10 cellular contexts compared by ENCODE assay signal in genomic region chr2:162242586-162243304, GRCh38. TPM values are rescaled to one million over a fixed set of nuclear protein-coding genes. Genes with fewer than 3 reads are reported as not detected.
A peak's percentile ranks its signal among the peaks of the same experiment; 100 is the strongest.
DNase-seq lines count a peak whose midpoint lies in the region; ATAC-seq, FAIRE-seq and TF ChIP-seq lines count a peak whose summit lies in the region.
"Had no signal": no experiment of that assay in that cellular context is flagged by ENCODE, and none has a peak within 500 bp of the region (broad histone marks: within the 10 kb centered on the region; RNA-seq: fewer than 3 reads in every experiment).

No MANE protein-coding gene starts in this region.

- H3K4me3 ChIP-seq in bronchial epithelial cell (ENCODE audit: low read depth, low read length) (no peak overlapping the region), urinary bladder (ENCODE audit: low read depth, low read length) (peak overlapping the region; percentile 7)
- H3K4me3 ChIP-seq: GM23338 had no signal

- POLR2A ChIA-PET in activated CD4-positive, alpha-beta memory T cell treated with anti-CD3 and anti-CD28 coated beads for 36 hours (lab: Charles Lee): no interaction called here

- DNase-seq in NCI-H748 (lab: John Stamatoyannopoulos, UW; ENCODE audit: unreplicated experiment): peak; percentile 19
- no peak for DNase-seq in NCI-H748 treated with DMSO at 0.1 percent for 48 hours (lab: John Stamatoyannopoulos, UW)
- peak; percentile 48 for DNase-seq in bronchial epithelial cell (ENCODE audit: low read depth)
- peak; percentile 40 for DNase-seq in midbrain (lab: John Stamatoyannopoulos, UW)
- no peak for DNase-seq in activated CD4-positive, alpha-beta memory T cell treated with anti-CD3 and anti-CD28 coated beads for 36 hours
- DNase-seq in GM12892 (ENCODE audit: insufficient read length): no peak
- DNase-seq: ACHN had no signal

- CTCF ChIA-PET in activated CD4-positive, alpha-beta memory T cell treated with anti-CD3 and anti-CD28 coated beads for 36 hours (lab: Charles Lee): interaction anchor here (0.6 to 4.3 kb wide), 4 partner anchors 22 to 95 kb away, joined by 3 to 28 read pairs (median 4); no protein-coding TSS in a partner anchor

- H3K27me3 Mint-ChIP-seq in activated CD4-positive, alpha-beta memory T cell treated with anti-CD3 and anti-CD28 coated beads for 36 hours: peaks cover 13% of the 10 kb centered on the region

- ATAC-seq in HG02610 (IDR thresholded peaks at IDR 0.05; ENCODE audit: unreplicated experiment): no peak
- ATAC-seq: GM23338 had no signal

- no peaks in the 10 kb centered on the region for H3K27me3 ChIP-seq in bronchial epithelial cell (ENCODE audit: control insufficient read depth, insufficient read depth, low read length)

- no peak overlapping the region for H3K27ac Mint-ChIP-seq in activated CD4-positive, alpha-beta memory T cell treated with anti-CD3 and anti-CD28 coated beads for 36 hours
- H3K27ac Mint-ChIP-seq: GM23338 had no signal

- WGBS in urinary bladder: 36% methylated on average over 5 of the region's 5 CpGs

- H3K27ac ChIP-seq in urinary bladder (ENCODE audit: low read depth): no peak overlapping the region

- intact Hi-C loops in activated CD4-positive, alpha-beta memory T cell treated with anti-CD3 and anti-CD28 coated beads for 36 hours (cut with micrococcal nuclease): no loop called here

- H3K9me3 Mint-ChIP-seq in activated CD4-positive, alpha-beta memory T cell treated with anti-CD3 and anti-CD28 coated beads for 36 hours: no peaks in the 10 kb centered on the region
- H3K9me3 Mint-ChIP-seq: GM23338 had no signal

- no peak for TF ChIP-seq POLR2A in GM12892 (IDR thresholded peaks at IDR 0.05; ENCODE audit: low read depth, low read length)

- H3K36me3 Mint-ChIP-seq in activated CD4-positive, alpha-beta memory T cell treated with anti-CD3 and anti-CD28 coated beads for 36 hours: no peaks in the 10 kb centered on the region

- H3K36me3 ChIP-seq in bronchial epithelial cell (ENCODE audit: control insufficient read depth, insufficient read depth, low read length) (no peaks in the 10 kb centered on the region), urinary bladder (ENCODE audit: insufficient read depth) (no peaks in the 10 kb centered on the region)

- H3K4me3 Mint-ChIP-seq in activated CD4-positive, alpha-beta memory T cell treated with anti-CD3 and anti-CD28 coated beads for 36 hours: no peak overlapping the region
- H3K4me3 Mint-ChIP-seq: GM23338 had no signal

- H3K4me1 ChIP-seq in urinary bladder (ENCODE audit: insufficient read depth): no peaks in the 10 kb centered on the region

- H3K4me1 Mint-ChIP-seq in activated CD4-positive, alpha-beta memory T cell treated with anti-CD3 and anti-CD28 coated beads for 36 hours (ENCODE audit: low read depth): no peaks in the 10 kb centered on the region

- no peak for TF ChIP-seq CTCF in bronchial epithelial cell (IDR thresholded peaks at IDR 0.05; ENCODE audit: insufficient read depth, low read length, severe bottlenecking)

- FAIRE-seq in bronchial epithelial cell (lab: Jason Lieb, UNC) (no peak), GM12892 (lab: Jason Lieb, UNC) (no peak)

RNA-seq across cellular contexts. Expression of gene FAP, which starts 0.5 kb away (rescaled TPM):
- total RNA-seq in bronchial epithelial cell (0.26 and 1.1 TPM in 2 replicates), urinary bladder (57.7 TPM)
- 2.2 TPM for polyA plus RNA-seq in urinary bladder
- total RNA-seq in activated CD4-positive, alpha-beta memory T cell treated with anti-CD3 and anti-CD28 coated beads for 36 hours: not detected
- not detected for polyA plus RNA-seq in GM12892 (2012; ENCODE audit: missing spikeins)
- total RNA-seq: GM23338 had no signal
- polyA plus RNA-seq: GM23338 had no signal

Comparison
In these comparisons a context has a peak if more than half of its experiments do, and no peak if none do; other contexts are left out.
1. DNase-seq: peak in NCI-H748 (single experiment), bronchial epithelial cell (single experiment) and midbrain (single experiment); none in NCI-H748 treated with DMSO at 0.1 percent for 48 hours (single experiment), activated CD4-positive, alpha-beta memory T cell treated with anti-CD3 and anti-CD28 coated beads for 36 hours (single experiment) and GM12892 (single experiment).
2. RNA of gene FAP, which starts 0.5 kb away (total RNA-seq): 57.7 TPM in urinary bladder (single experiment); 0.26 to 1.1 TPM in bronchial epithelial cell and not detected in activated CD4-positive, alpha-beta memory T cell treated with anti-CD3 and anti-CD28 coated beads for 36 hours; every median in the first group is over 10 times any median in the second.